ENCODE assay signal across 23 cellular contexts in genomic region chr11:46383974-46384701, GRCh38. TPM values are rescaled to one million over a fixed set of nuclear protein-coding genes. Genes with fewer than 3 reads are reported as not detected.
DNase-seq lines count a peak whose midpoint lies in the region; ATAC-seq and TF ChIP-seq lines count a peak whose summit lies in the region.
"Had no signal": no experiment of that assay in that cellular context is flagged by ENCODE, and none has a peak within 500 bp of the region (broad histone marks: within the 10 kb centered on the region; RNA-seq: fewer than 3 reads in every experiment).

No MANE protein-coding gene starts in this region.

- no peak for TF ChIP-seq RAD21 in HCT116 (IDR thresholded peaks at IDR 0.05; ENCODE audit: low read depth)

- H3K27me3 Mint-ChIP-seq in T-helper 17 cell, result peaks cover 41% of the 10 kb centered on the region

- ATAC-seq in HCT116, result peak; percentile 40
- ATAC-seq in T-helper 17 cell, result no peak
- peak; percentile 66 for ATAC-seq in mucosa of descending colon

- intact Hi-C loops in HCT116 (cut with micrococcal nuclease) (loop anchor here (10.0 kb wide), 2 partner anchors 231 to 421 kb away; partner anchors contain the start of genes ATG13 and HARBI1), mucosa of descending colon (cut with DNase I, micrococcal nuclease) (no loop called here)

- peaks cover 12% of the 10 kb centered on the region; the same call in 1 of the 2 replicates for H3K79me2 ChIP-seq in HCT116 (ENCODE audit: insufficient read depth, low read length)

- TF ChIP-seq CTCF in 22Rv1 (IDR thresholded peaks at IDR 0.05), result no peak
- no peak for TF ChIP-seq CTCF in HCT116 (IDR thresholded peaks at IDR 0.05 in 2 of 3, conservative IDR thresholded peaks at IDR 0.05 in 1 of 3; ENCODE audit: borderline replicate concordance in 1 of 3, insufficient read depth in 1 of 3, low read depth in 2 of 3, low read length in 2 of 3)
- TF ChIP-seq CTCF in mucosa of descending colon (IDR thresholded peaks at IDR 0.05), result no peak

- CTCF ChIA-PET in HCT116 (lab: Charles Lee), result interaction anchor here (0.8 to 1.6 kb wide), 12 partner anchors 8 to 317 kb away, joined by 3 to 13 read pairs (median 4); partner anchors contain the start of genes ARHGAP1, CHRM4 and ZNF408

- H3K4me2 ChIP-seq in HCT116 (ENCODE audit: low read length), result peak overlapping the region; percentile 85
- H3K4me2 ChIP-seq: smooth muscle cell had no signal

- peak; percentile 46 for DNase-seq in HCT116 (ENCODE audit: low read depth, low spot score)
- no peak for DNase-seq in T-helper 17 cell
- DNase-seq in mucosa of descending colon, result peak in 2 of 3 donors; percentile 59 to 67
- no peak for DNase-seq in HT-29 (ENCODE audit: low spot score)
- no peak for DNase-seq in NCI-H446 treated with DMSO at 0.1 percent for 48 hours (lab: John Stamatoyannopoulos, UW)
- no peak for DNase-seq in RKO (ENCODE audit: low spot score)
- DNase-seq in HCEC 1CT, result no peak
- DNase-seq: activated CD4-positive, alpha-beta memory T cell treated with anti-CD3 and anti-CD28 coated beads for 36 hours; activated CD4-positive, CD25-positive, alpha-beta regulatory T cell; activated CD8-positive, alpha-beta memory T cell treated with anti-CD3 and anti-CD28 coated beads, Interleukin-2, amount 50 U/mL, for 48 hours; Calu3; glutamatergic neuron; kidney glomerular epithelial cell; NCI-H524; NK-92 treated with Interleukin-12 subunit alpha and Interleukin-12 subunit beta, amount 100 ng/mL, for 24 hours; RPMI8226; stimulated activated CD4-positive, alpha-beta T cell treated with anti-CD3 and anti-CD28 coated beads, Interleukin-2, amount 100 ng/mL, for 24 hours; T1000 had no signal

- H3K27ac ChIP-seq in 22Rv1 (peak overlapping the region; percentile 95; the same call in 1 of the 2 replicates), HCT116 (ENCODE audit: low read depth, low read length) (peak overlapping the region; percentile 41; the same call in 1 of the 2 replicates)

- H3K36me3 ChIP-seq in HCT116 (ENCODE audit: control insufficient read depth in 1 of 2, insufficient read depth in 2 of 2, low read length in 2 of 2) (no peaks in the 10 kb centered on the region), mucosa of descending colon (ENCODE audit: low read depth) (no peaks in the 10 kb centered on the region)

- H3K27ac Mint-ChIP-seq in T-helper 17 cell, result no peak overlapping the region
- H3K27ac Mint-ChIP-seq: activated CD4-positive, alpha-beta memory T cell treated with anti-CD3 and anti-CD28 coated beads for 36 hours had no signal

- H3K4me3 ChIP-seq in HCT116 (replicated peaks in 1 of 2; ENCODE audit: low read depth in 1 of 2, low read length in 2 of 2) (peak overlapping the region; percentile 11 to 85; a peak in 2 of 4 replicates), mucosa of descending colon (no peak overlapping the region)
- H3K4me3 ChIP-seq: smooth muscle cell had no signal

- peak overlapping the region; percentile 35 for H3K9ac ChIP-seq in HCT116 (ENCODE audit: low read length)

- H3K4me1 ChIP-seq in HCT116 (ENCODE audit: control insufficient read depth in 1 of 2, insufficient read depth in 2 of 2, low read length in 2 of 2) (peaks cover 28 to 80% of the 10 kb centered on the region in 2 experiments), mucosa of descending colon (ENCODE audit: low read depth) (peaks cover 21% of the 10 kb centered on the region)

- POLR2A ChIA-PET in HCT116 (lab: Charles Lee), result interaction anchor here (1.5 kb wide), 1 partner anchor 8 kb away, joined by 4 read pairs; the partner anchor contains the start of gene CHRM4

- H3K4me3 Mint-ChIP-seq in T-helper 17 cell, result peak overlapping the region; percentile 9
- H3K4me3 Mint-ChIP-seq: activated CD4-positive, alpha-beta memory T cell treated with anti-CD3 and anti-CD28 coated beads for 36 hours had no signal

- H3K36me3 Mint-ChIP-seq in T-helper 17 cell (ENCODE audit: low read depth), result peaks cover 2% of the 10 kb centered on the region
- H3K36me3 Mint-ChIP-seq: activated CD4-positive, alpha-beta memory T cell treated with anti-CD3 and anti-CD28 coated beads for 36 hours had no signal

- RAD21 ChIA-PET in HCT116 (lab: Charles Lee; ENCODE audit: low non-redundant PET in 1 of 2, low total read pairs in 2 of 2, uncharacterized antibody in 2 of 2, unreplicated experiment in 2 of 2), result no interaction called here

- no peaks in the 10 kb centered on the region for H3K9me3 ChIP-seq in HCT116 (ENCODE audit: control insufficient read depth in 1 of 2, insufficient read depth in 1 of 2, low read depth in 1 of 2, low read length in 2 of 2)
- H3K9me3 ChIP-seq in T-helper 17 cell (ENCODE audit: control insufficient read depth, low read length, poor library complexity, severe bottlenecking), result no peaks in the 10 kb centered on the region
- H3K9me3 ChIP-seq in mucosa of descending colon, result no peaks in the 10 kb centered on the region

- no peaks in the 10 kb centered on the region for H3K27me3 ChIP-seq in HCT116 (ENCODE audit: insufficient read depth, low read length)

- peaks cover 27% of the 10 kb centered on the region for H3K4me1 Mint-ChIP-seq in T-helper 17 cell

- BruUV-seq in HCT116 (replicated peaks; lab: Mats Ljungman, UMichigan), result no TSS peak

- H2AFZ ChIP-seq in HCT116 (ENCODE audit: low read depth, low read length, poor library complexity, severe bottlenecking), result no peak overlapping the region

- TF ChIP-seq POLR2A in HCT116 (IDR thresholded peaks at IDR 0.05; ENCODE audit: borderline replicate concordance, extremely low read depth, insufficient read depth, insufficient read length), result no peak

- no peaks in the 10 kb centered on the region for H4K20me1 ChIP-seq in HCT116 (ENCODE audit: insufficient read depth)

- no peaks in the 10 kb centered on the region for H3K9me2 ChIP-seq in HCT116 (ENCODE audit: insufficient read depth)

TF ChIP-seq in HCT116, 20 proteins besides CTCF, POLR2A, EP300 and RAD21:
- TF ChIP-seq REST (IDR thresholded peaks at IDR 0.05; ENCODE audit: low read depth) (no peak), YY1 (IDR thresholded peaks at IDR 0.05; ENCODE audit: extremely low read depth, insufficient replicate concordance, low read depth, low read length) (no peak), JUND (IDR thresholded peaks at IDR 0.05) (no peak), EZH2phosphoT487 (IDR thresholded peaks at IDR 0.05; ENCODE audit: borderline replicate concordance) (no peak)

RNA-seq across cellular contexts. Expression of gene MDK, which starts 2.7 kb away (rescaled TPM):
- total RNA-seq in HCT116 (2021; ENCODE audit: unreplicated experiment) (286 TPM), T-helper 17 cell (1 to 10 TPM; 2.6 to 3.7 TPM), mucosa of descending colon (100 to 1,000 TPM; 103 to 672 (median 193) TPM)
- 442 and 447 TPM in 2 replicates for polyA plus RNA-seq in HCT116 (2012)
- total RNA-seq in HT-29 (2014; rRNA removed; shearing (Covaris generic)), result 90.8 and 110 TPM in 2 replicates

RNA-seq across cellular contexts. Expression of gene CHRM4, which starts 7.4 kb away (rescaled TPM):
- 1.1 TPM for total RNA-seq in HCT116 (2021; ENCODE audit: unreplicated experiment)
- polyA plus RNA-seq in HCT116 (2012), result 2.5 and 2.9 TPM in 2 replicates
- total RNA-seq in T-helper 17 cell, result 1 to 10 TPM; 4.3 to 4.8 TPM
- 1 to 10 TPM in 2 of 3 donors, under 1 TPM in 1; 0.32 to 6.0 (median 3.1) TPM for total RNA-seq in mucosa of descending colon
- total RNA-seq in HT-29 (2014; rRNA removed; shearing (Covaris generic)), result 0.05 and 0.70 TPM in 2 replicates
- total RNA-seq: activated CD4-positive, alpha-beta memory T cell treated with anti-CD3 and anti-CD28 coated beads for 36 hours; Calu3; lung microvascular endothelial cell; ureter had no signal
- polyA plus RNA-seq: AG04450 had no signal

RNA-seq across cellular contexts. Expression of gene DGKZ, which starts 36.9 kb away (rescaled TPM):
- total RNA-seq in HCT116 (2021; ENCODE audit: unreplicated experiment), result 70.2 TPM
- polyA plus RNA-seq in HCT116 (2012), result 67.3 and 69.5 TPM in 2 replicates
- 100 to 1,000 TPM; 194 to 196 TPM for total RNA-seq in T-helper 17 cell
- total RNA-seq in mucosa of descending colon, result 10 to 100 TPM; 41.2 to 49.6 (median 47.2) TPM
- 190 and 194 TPM in 2 replicates for total RNA-seq in HT-29 (2014; rRNA removed; shearing (Covaris generic))

Comparison
In these comparisons a context has a peak if more than half of its experiments do, and no peak if none do; other contexts are left out.
1. DNase-seq: peak in HCT116 (single experiment) and mucosa of descending colon (2 of 3); none in T-helper 17 cell (0 of 3), HT-29 (single experiment), NCI-H446 treated with DMSO at 0.1 percent for 48 hours (single experiment), RKO (single experiment) and HCEC 1CT (single experiment).
2. RNA of gene MDK, which starts 2.7 kb away (total RNA-seq): 286 TPM in HCT116 (single experiment), 103 to 672 TPM in mucosa of descending colon and 90.8 to 110 TPM in HT-29; 2.6 to 3.7 TPM in T-helper 17 cell; every median in the first group is over 10 times any median in the second.